ENCODE assay signal across 14 cellular contexts in genomic region chr16:914453-914852, GRCh38. TPM values are rescaled to one million over a fixed set of nuclear protein-coding genes. Genes with fewer than 3 reads are reported as not detected.
A peak's percentile ranks its signal among the peaks of the same experiment; 100 is the strongest.
DNase-seq lines count a peak whose midpoint lies in the region; ATAC-seq and TF ChIP-seq lines count a peak whose summit lies in the region.
"Had no signal": no experiment of that assay in that cellular context is flagged by ENCODE, and none has a peak within 500 bp of the region (broad histone marks: within the 10 kb centered on the region; RNA-seq: fewer than 3 reads in every experiment).

No MANE protein-coding gene starts in this region.

- peak; percentile 67 for ATAC-seq in stimulated activated naive CD8-positive, alpha-beta T cell treated with anti-CD3 and anti-CD28 coated beads, Interleukin-15, Interleukin-2, amounts not matched to agents 100 U/mL and 50 U/mL, for 24 hours
- ATAC-seq in GM19397 (IDR thresholded peaks at IDR 0.05; ENCODE audit: unreplicated experiment): no peak
- ATAC-seq: effector memory CD8-positive, alpha-beta T cell had no signal

- DNase-seq in activated T-cell treated with anti-CD3 and anti-CD28 coated beads, Interleukin-2, amount 50 U/mL, for 24 hours: no peak
- DNase-seq in activated T-cell treated with anti-CD3 and anti-CD28 coated beads for 4 hours (no peak), RKO (ENCODE audit: low spot score) (peak; percentile 65), fibroblast of the aortic adventitia (ENCODE audit: low read depth) (peak; percentile 4), GM19238 (ENCODE audit: insufficient read length, low spot score) (no peak), DMS 273 treated with DMSO at 0.1 percent for 48 hours (lab: John Stamatoyannopoulos, UW) (no peak)
- no peak for DNase-seq in stimulated activated naive CD8-positive, alpha-beta T cell treated with anti-CD3 and anti-CD28 coated beads, Interleukin-15, Interleukin-2, amounts not matched to agents 100 U/mL and 50 U/mL, for 24 hours
- DNase-seq: effector memory CD8-positive, alpha-beta T cell; HCEC 1CT; NCI-H446 treated with DMSO at 0.1 percent for 48 hours; SHP77; stimulated activated CD4-positive, alpha-beta T cell treated with anti-CD3 and anti-CD28 coated beads, Interleukin-12 subunit alpha, Interleukin-12 subunit beta, amount 100 ng/mL, for 4 hours had no signal

- H3K27ac Mint-ChIP-seq in activated T-cell treated with anti-CD3 and anti-CD28 coated beads, Interleukin-2, amount 50 U/mL, for 24 hours: peak overlapping the region; percentile 66
- H3K27ac Mint-ChIP-seq: nephron had no signal

- no peak for TF ChIP-seq CTCF in fibroblast of the aortic adventitia (IDR thresholded peaks at IDR 0.05; ENCODE audit: insufficient read depth, low read length)

- no peak overlapping the region for H3K4me3 ChIP-seq in fibroblast of the aortic adventitia (ENCODE audit: low read depth, low read length)

- H3K4me1 Mint-ChIP-seq in activated T-cell treated with anti-CD3 and anti-CD28 coated beads, Interleukin-2, amount 50 U/mL, for 24 hours (ENCODE audit: low read depth): no peaks in the 10 kb centered on the region

- no peak overlapping the region for H3K4me3 Mint-ChIP-seq in activated T-cell treated with anti-CD3 and anti-CD28 coated beads, Interleukin-2, amount 50 U/mL, for 24 hours
- H3K4me3 Mint-ChIP-seq: effector memory CD8-positive, alpha-beta T cell; nephron had no signal

- no peaks in the 10 kb centered on the region for H3K27me3 Mint-ChIP-seq in activated T-cell treated with anti-CD3 and anti-CD28 coated beads, Interleukin-2, amount 50 U/mL, for 24 hours
- H3K27me3 Mint-ChIP-seq: effector memory CD8-positive, alpha-beta T cell had no signal

- H3K36me3 Mint-ChIP-seq in activated T-cell treated with anti-CD3 and anti-CD28 coated beads, Interleukin-2, amount 50 U/mL, for 24 hours (ENCODE audit: low read depth): peaks cover 18% of the 10 kb centered on the region

- H3K9me3 Mint-ChIP-seq in activated T-cell treated with anti-CD3 and anti-CD28 coated beads, Interleukin-2, amount 50 U/mL, for 24 hours: no peaks in the 10 kb centered on the region
- H3K9me3 Mint-ChIP-seq: effector memory CD8-positive, alpha-beta T cell; nephron had no signal

RNA-seq across cellular contexts. Expression of gene LMF1, which starts 56.3 kb away (rescaled TPM):
- 11.9 and 29.4 TPM in 2 replicates for total RNA-seq in fibroblast of the aortic adventitia (ENCODE audit: low replicate concordance)

Comparison
In these comparisons a context has a peak if more than half of its experiments do, and no peak if none do; other contexts are left out.
1. DNase-seq: peak in RKO (single experiment) and fibroblast of the aortic adventitia (single experiment); none in activated T-cell treated with anti-CD3 and anti-CD28 coated beads, Interleukin-2, amount 50 U/mL, for 24 hours (single experiment), activated T-cell treated with anti-CD3 and anti-CD28 coated beads for 4 hours (single experiment), stimulated activated naive CD8-positive, alpha-beta T cell treated with anti-CD3 and anti-CD28 coated beads, Interleukin-15, Interleukin-2, amounts not matched to agents 100 U/mL and 50 U/mL, for 24 hours (single experiment), GM19238 (single experiment) and DMS 273 treated with DMSO at 0.1 percent for 48 hours (single experiment).